ENCODE assay signal across 16 cellular contexts in the genomic region with DNA sequence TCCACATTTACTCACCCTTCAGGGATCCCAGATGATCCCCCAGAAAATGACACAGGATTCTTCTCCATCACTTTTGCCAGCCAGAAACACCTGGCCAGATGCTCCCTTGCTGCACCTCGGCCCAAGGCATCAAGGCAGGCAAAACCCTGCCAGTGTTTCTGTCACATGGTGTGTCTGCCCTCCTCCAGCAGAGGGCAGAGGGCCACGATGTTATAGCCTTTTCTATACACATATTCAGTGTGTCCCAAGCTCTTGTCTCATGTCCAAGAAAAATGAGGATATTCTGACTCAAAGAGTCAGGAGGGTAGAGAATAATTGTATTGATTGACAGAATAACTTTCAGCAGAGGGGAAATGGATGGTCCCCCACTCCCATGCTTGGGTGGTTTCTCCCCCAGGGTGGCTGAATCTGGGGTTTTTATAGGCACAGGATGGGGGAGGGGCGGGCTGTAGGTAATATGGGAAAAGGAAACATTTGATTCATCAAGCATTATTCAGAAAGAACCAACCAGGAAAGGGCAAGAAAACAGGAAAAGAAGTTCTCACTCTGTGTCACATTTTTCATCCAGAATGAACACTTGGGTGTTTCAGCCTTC.
DNase-seq lines count a peak whose midpoint lies in the region; ATAC-seq and TF ChIP-seq lines count a peak whose summit lies in the region.
"Had no signal": no experiment of that assay in that cellular context is flagged by ENCODE, and none has a peak within 500 bp of the region (broad histone marks: within the 10 kb centered on the region; RNA-seq: fewer than 3 reads in every experiment).

No MANE protein-coding gene starts in this region.

- H3K9me3 ChIP-seq in tibial nerve = peaks cover 0 to 8% (median 0%) of the 10 kb centered on the region in 4 donors

- H3K4me1 Mint-ChIP-seq in chondrocyte (ENCODE audit: low read depth) (no peaks in the 10 kb centered on the region), type B pancreatic cell (ENCODE audit: unreplicated experiment) (no peaks in the 10 kb centered on the region)
- H3K4me1 Mint-ChIP-seq: T-cell had no signal

- H3K4me3 Mint-ChIP-seq in chondrocyte (ENCODE audit: unreplicated experiment) (no peak overlapping the region), type B pancreatic cell (no peak overlapping the region)
- H3K4me3 Mint-ChIP-seq: dendritic cell treated with granulocyte-macrophage colony-stimulating factor and Interleukin-4, amounts not matched to agents 40 ng/mL and 50 ng/mL, for 4 days; HFFc6; T-cell had no signal

- 68 to 73% methylated on average over 3 of the region's 3 CpGs for WGBS in tibial nerve, 2 donors

- H3K4me1 ChIP-seq in tibial nerve = no peaks in the 10 kb centered on the region
- H3K4me1 ChIP-seq: upper lobe of left lung had no signal

- TF ChIP-seq CTCF in chondrocyte (IDR thresholded peaks at IDR 0.05) (peak; percentile 21), type B pancreatic cell (conservative IDR thresholded peaks at IDR 0.05) (peak; percentile 23), tibial nerve (IDR thresholded peaks at IDR 0.05) (no peak)

- H3K27me3 ChIP-seq in tibial nerve = no peaks in the 10 kb centered on the region
- H3K27me3 ChIP-seq: upper lobe of left lung had no signal

- TF ChIP-seq POLR2A in tibial nerve (IDR thresholded peaks at IDR 0.05) = no peak

- H3K4me3 ChIP-seq in tibial nerve = no peak overlapping the region
- H3K4me3 ChIP-seq: upper lobe of left lung had no signal

- H3K36me3 ChIP-seq in tibial nerve = no peaks in the 10 kb centered on the region
- H3K36me3 ChIP-seq: upper lobe of left lung had no signal

- TF ChIP-seq EP300 in tibial nerve (IDR thresholded peaks at IDR 0.05) = no peak

- ATAC-seq in GM18909 (IDR thresholded peaks at IDR 0.05; ENCODE audit: poor library complexity, unreplicated experiment) = no peak
- ATAC-seq: T-cell had no signal

- no peak overlapping the region for H3K27ac ChIP-seq in tibial nerve
- H3K27ac ChIP-seq: upper lobe of left lung had no signal

- H3K9me3 Mint-ChIP-seq in chondrocyte (ENCODE audit: low read depth) = peaks cover 12% of the 10 kb centered on the region
- H3K9me3 Mint-ChIP-seq in type B pancreatic cell = peaks cover 8% of the 10 kb centered on the region

- H3K27ac Mint-ChIP-seq in chondrocyte (ENCODE audit: unreplicated experiment) = no peak overlapping the region
- no peak overlapping the region for H3K27ac Mint-ChIP-seq in type B pancreatic cell
- H3K27ac Mint-ChIP-seq: dendritic cell treated with granulocyte-macrophage colony-stimulating factor and Interleukin-4, amounts not matched to agents 40 ng/mL and 50 ng/mL, for 4 days; HFFc6; T-cell had no signal

- H3K27me3 Mint-ChIP-seq in chondrocyte (ENCODE audit: low read depth) = no peaks in the 10 kb centered on the region
- H3K27me3 Mint-ChIP-seq in type B pancreatic cell = no peaks in the 10 kb centered on the region
- H3K27me3 Mint-ChIP-seq: dendritic cell treated with granulocyte-macrophage colony-stimulating factor and Interleukin-4, amounts not matched to agents 40 ng/mL and 50 ng/mL, for 4 days; T-cell had no signal

- H3K36me3 Mint-ChIP-seq in chondrocyte (ENCODE audit: low read depth) (no peaks in the 10 kb centered on the region), type B pancreatic cell (no peaks in the 10 kb centered on the region)
- H3K36me3 Mint-ChIP-seq: T-cell had no signal

- DNase-seq in SKM-1 treated with dmso at 0.1 percent for 144 hours (lab: John Stamatoyannopoulos, UW; ENCODE audit: unreplicated experiment) (peak; percentile 2), SKM-1 (lab: John Stamatoyannopoulos, UW; ENCODE audit: unreplicated experiment) (no peak), NAMALWA (ENCODE audit: low spot score) (peak; percentile 49), chondrocyte (ENCODE audit: low spot score) (no peak), type B pancreatic cell (ENCODE audit: extremely low spot score, unreplicated experiment) (no peak), tibial nerve (ENCODE audit: low spot score in 2 of 2) (no peak)
- no peak for DNase-seq in effector CD8-positive, alpha-beta T cell (lab: John Stamatoyannopoulos, UW)
- DNase-seq: amygdala; HFFc6; kidney; retina; stimulated activated CD4-positive, alpha-beta T cell treated with anti-CD3 and anti-CD28 coated beads, Interleukin-2, amount 100 ng/mL, for 24 hours; T-cell; upper lobe of left lung had no signal

Comparison
In these comparisons a context has a peak if more than half of its experiments do, and no peak if none do; other contexts are left out.
1. DNase-seq: peak in SKM-1 treated with dmso at 0.1 percent for 144 hours (single experiment) and NAMALWA (single experiment); none in SKM-1 (single experiment), chondrocyte (single experiment), type B pancreatic cell (single experiment), effector CD8-positive, alpha-beta T cell (single experiment) and tibial nerve (0 of 2).
2. CTCF ChIP-seq: peak in chondrocyte (single experiment) and type B pancreatic cell (single experiment); none in tibial nerve (0 of 5).